23 cellular contexts compared by ENCODE assay signal in the genomic region with DNA sequence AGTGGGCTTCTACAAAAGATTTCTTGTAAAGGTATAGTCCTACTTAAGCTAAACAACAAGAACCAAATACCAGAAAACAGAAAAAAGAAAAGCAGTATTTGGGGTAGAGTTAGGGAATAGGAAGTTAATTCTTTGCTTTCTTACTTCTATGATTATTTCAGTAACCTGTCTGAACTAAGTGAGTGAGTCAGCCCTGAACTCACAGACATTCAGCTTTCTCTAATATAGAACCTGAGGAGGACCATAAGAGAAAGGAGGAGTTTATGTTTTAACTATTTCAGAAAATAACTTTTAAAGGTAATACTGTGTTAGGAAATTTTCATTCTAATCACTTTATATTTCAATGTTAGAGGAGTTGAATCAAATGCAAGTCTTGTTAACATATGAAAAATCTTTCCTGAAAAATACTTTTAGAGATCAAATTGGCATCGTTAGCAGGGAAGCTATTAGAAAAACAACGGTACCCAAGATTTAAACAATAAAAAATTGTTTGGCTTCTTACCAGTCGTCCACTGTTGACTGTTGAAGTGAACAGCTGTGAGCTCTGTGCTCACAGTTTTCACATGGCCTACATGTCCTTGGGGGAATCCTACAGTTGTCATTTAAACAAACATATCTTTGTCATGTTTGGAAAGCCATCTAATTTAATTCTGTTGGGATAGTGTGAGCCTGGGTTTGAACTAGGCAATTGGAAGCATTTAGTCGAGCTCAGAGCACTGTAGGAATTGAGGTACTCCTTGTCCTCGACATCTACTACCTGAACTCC. TPM values are rescaled to one million over a fixed set of nuclear protein-coding genes. Genes with fewer than 3 reads are reported as not detected.
DNase-seq lines count a peak whose midpoint lies in the region; ATAC-seq and TF ChIP-seq lines count a peak whose summit lies in the region.
"Had no signal": no experiment of that assay in that cellular context is flagged by ENCODE, and none has a peak within 500 bp of the region (broad histone marks: within the 10 kb centered on the region; RNA-seq: fewer than 3 reads in every experiment).

No MANE protein-coding gene starts in this region.

- H3K36me3 Mint-ChIP-seq in HFFc6 (ENCODE audit: low read depth): no peaks in the 10 kb centered on the region
- peaks cover 2% of the 10 kb centered on the region for H3K36me3 Mint-ChIP-seq in activated CD8-positive, alpha-beta memory T cell treated with anti-CD3 and anti-CD28 coated beads, Interleukin-2, amount 10 ng/mL, durations not matched to agents 7 days and 5 days
- H3K36me3 Mint-ChIP-seq: type B pancreatic cell had no signal

- peak overlapping the region; percentile 76 for H3K27ac Mint-ChIP-seq in HFFc6
- H3K27ac Mint-ChIP-seq in activated CD8-positive, alpha-beta memory T cell treated with anti-CD3 and anti-CD28 coated beads, Interleukin-2, amount 10 ng/mL, durations not matched to agents 7 days and 5 days: no peak overlapping the region
- H3K27ac Mint-ChIP-seq: activated B cell treated with CpG ODN at 0.5 μM for 24 hours; activated CD4-positive, alpha-beta memory T cell treated with anti-CD3 and anti-CD28 coated beads, Interleukin-2, amount 10 ng/mL, durations not matched to agents 7 days and 5 days; activated naive CD4-positive, alpha-beta T cell treated with anti-CD3 and anti-CD28 coated beads, Interleukin-2, amount 50 U/mL, for 24 hours; dendritic cell treated with granulocyte-macrophage colony-stimulating factor and Interleukin-4, amounts not matched to agents 40 ng/mL and 50 ng/mL, for 4 days; stimulated activated naive CD8-positive, alpha-beta T cell treated with anti-CD3 and anti-CD28 coated beads, Interleukin-15, Interleukin-2, amounts not matched to agents 100 ng/mL and 50 ng/mL, for 24 hours; type B pancreatic cell had no signal

- CTCF ChIA-PET in activated CD8-positive, alpha-beta memory T cell treated with anti-CD3 and anti-CD28 coated beads, Interleukin-2, amount 10 ng/mL, durations not matched to agents 7 days and 5 days (lab: Charles Lee): no interaction called here

- H3K27me3 Mint-ChIP-seq in HFFc6 (ENCODE audit: insufficient read depth): no peaks in the 10 kb centered on the region
- peaks cover 2% of the 10 kb centered on the region for H3K27me3 Mint-ChIP-seq in activated CD8-positive, alpha-beta memory T cell treated with anti-CD3 and anti-CD28 coated beads, Interleukin-2, amount 10 ng/mL, durations not matched to agents 7 days and 5 days
- H3K27me3 Mint-ChIP-seq: activated CD4-positive, alpha-beta memory T cell treated with anti-CD3 and anti-CD28 coated beads, Interleukin-2, amount 10 ng/mL, durations not matched to agents 7 days and 5 days; dendritic cell treated with granulocyte-macrophage colony-stimulating factor and Interleukin-4, amounts not matched to agents 40 ng/mL and 50 ng/mL, for 4 days; stimulated activated naive CD8-positive, alpha-beta T cell treated with anti-CD3 and anti-CD28 coated beads, Interleukin-15, Interleukin-2, amounts not matched to agents 100 ng/mL and 50 ng/mL, for 24 hours; type B pancreatic cell had no signal

- DNase-seq in HFFc6 (no peak), foreskin keratinocyte (peak in 1 of 2 donors; percentile 39), renal cortical epithelial cell (ENCODE audit: low read depth) (peak; percentile 38), GDM1 (lab: John Stamatoyannopoulos, UW) (no peak), KG1 (lab: John Stamatoyannopoulos, UW) (no peak), NCI-H187 treated with DMSO at 0.1 percent for 48 hours (lab: John Stamatoyannopoulos, UW) (no peak)
- no peak for DNase-seq in activated CD8-positive, alpha-beta memory T cell treated with anti-CD3 and anti-CD28 coated beads, Interleukin-2, amount 10 ng/mL, durations not matched to agents 7 days and 5 days
- DNase-seq: activated B cell treated with CpG ODN at 0.5 μM for 24 hours; activated CD4-positive, alpha-beta memory T cell treated with anti-CD3 and anti-CD28 coated beads, Interleukin-2, amount 10 ng/mL, durations not matched to agents 7 days and 5 days; activated T-cell treated with anti-CD3 and anti-CD28 coated beads, Interleukin-2, amount 50 U/mL, for 4 hours; body of pancreas; Caco-2; GOT3; NCI-H1105 treated with DMSO at 0.1 percent for 48 hours; NCI-H526 treated with DMSO at 0.1 percent for 48 hours; right cardiac atrium had no signal

- ATAC-seq in SK-N-SH treated with all-trans-retinoic acid at 6 μM for 48 hours (peak; percentile 43; the same call in 2 of the 3 replicates), foreskin keratinocyte (peak; percentile 47)
- ATAC-seq in activated CD8-positive, alpha-beta memory T cell treated with anti-CD3 and anti-CD28 coated beads, Interleukin-2, amount 10 ng/mL, durations not matched to agents 7 days and 5 days: no peak
- ATAC-seq: activated T-cell treated with anti-CD3 and anti-CD28 coated beads, Interleukin-2, amount 50 U/mL, for 4 hours; body of pancreas; left lobe of liver; right cardiac atrium had no signal

- H3K27ac ChIP-seq in foreskin keratinocyte: no peak overlapping the region
- H3K27ac ChIP-seq: body of pancreas, SJSA1 had no signal

- peaks cover 14% of the 10 kb centered on the region for H3K4me1 ChIP-seq in foreskin keratinocyte
- H3K4me1 ChIP-seq: body of pancreas, Caco-2 had no signal

- H3K27me3 ChIP-seq in foreskin keratinocyte: no peaks in the 10 kb centered on the region
- H3K27me3 ChIP-seq: body of pancreas, SJSA1 had no signal

- TF ChIP-seq CTCF in HFFc6 (IDR thresholded peaks at IDR 0.05) (no peak), foreskin keratinocyte (conservative IDR thresholded peaks at IDR 0.05) (no peak)

- H3K9me3 Mint-ChIP-seq in HFFc6: no peaks in the 10 kb centered on the region
- no peaks in the 10 kb centered on the region for H3K9me3 Mint-ChIP-seq in activated CD8-positive, alpha-beta memory T cell treated with anti-CD3 and anti-CD28 coated beads, Interleukin-2, amount 10 ng/mL, durations not matched to agents 7 days and 5 days (ENCODE audit: low read depth)
- H3K9me3 Mint-ChIP-seq: activated B cell treated with CpG ODN at 0.5 μM for 24 hours; activated CD4-positive, alpha-beta memory T cell treated with anti-CD3 and anti-CD28 coated beads, Interleukin-2, amount 10 ng/mL, durations not matched to agents 7 days and 5 days; activated naive CD4-positive, alpha-beta T cell treated with anti-CD3 and anti-CD28 coated beads, Interleukin-2, amount 50 U/mL, for 24 hours; activated T-cell treated with anti-CD3 and anti-CD28 coated beads, Interleukin-2, amount 50 U/mL, for 4 hours; dendritic cell treated with granulocyte-macrophage colony-stimulating factor and Interleukin-4, amounts not matched to agents 40 ng/mL and 50 ng/mL, for 4 days; stimulated activated naive CD8-positive, alpha-beta T cell treated with anti-CD3 and anti-CD28 coated beads, Interleukin-15, Interleukin-2, amounts not matched to agents 100 ng/mL and 50 ng/mL, for 24 hours; type B pancreatic cell had no signal

- peaks cover 60% of the 10 kb centered on the region for H3K4me1 Mint-ChIP-seq in HFFc6 (ENCODE audit: low read depth)
- peaks cover 16% of the 10 kb centered on the region for H3K4me1 Mint-ChIP-seq in activated CD8-positive, alpha-beta memory T cell treated with anti-CD3 and anti-CD28 coated beads, Interleukin-2, amount 10 ng/mL, durations not matched to agents 7 days and 5 days

- no peak overlapping the region for H3K4me3 Mint-ChIP-seq in HFFc6
- no peak overlapping the region for H3K4me3 Mint-ChIP-seq in activated CD8-positive, alpha-beta memory T cell treated with anti-CD3 and anti-CD28 coated beads, Interleukin-2, amount 10 ng/mL, durations not matched to agents 7 days and 5 days
- H3K4me3 Mint-ChIP-seq: activated B cell treated with CpG ODN at 0.5 μM for 24 hours; activated CD4-positive, alpha-beta memory T cell treated with anti-CD3 and anti-CD28 coated beads, Interleukin-2, amount 10 ng/mL, durations not matched to agents 7 days and 5 days; activated naive CD4-positive, alpha-beta T cell treated with anti-CD3 and anti-CD28 coated beads, Interleukin-2, amount 50 U/mL, for 24 hours; activated T-cell treated with anti-CD3 and anti-CD28 coated beads, Interleukin-2, amount 50 U/mL, for 4 hours; dendritic cell treated with granulocyte-macrophage colony-stimulating factor and Interleukin-4, amounts not matched to agents 40 ng/mL and 50 ng/mL, for 4 days; stimulated activated naive CD8-positive, alpha-beta T cell treated with anti-CD3 and anti-CD28 coated beads, Interleukin-15, Interleukin-2, amounts not matched to agents 100 ng/mL and 50 ng/mL, for 24 hours; type B pancreatic cell had no signal

TF ChIP-seq in SK-N-SH treated with all-trans-retinoic acid at 6 μM for 48 hours, 23 proteins besides CTCF, POLR2A, EP300 and RAD21 (continues in another document):
- TF ChIP-seq POU6F1 (CRISPR knock-in tag; IDR thresholded peaks at IDR 0.05; ENCODE audit: borderline replicate concordance, low read depth): no peak
- no peak for TF ChIP-seq ESRRG (CRISPR knock-in tag; IDR thresholded peaks at IDR 0.05)
- no peak for TF ChIP-seq ZNF8 (CRISPR knock-in tag; IDR thresholded peaks at IDR 0.05)
- TF ChIP-seq CSDC2 (CRISPR knock-in tag; IDR thresholded peaks at IDR 0.05): no peak
- TF ChIP-seq OSR1 (CRISPR knock-in tag; IDR thresholded peaks at IDR 0.05): no peak

RNA-seq across cellular contexts. Expression of gene ZFAND5, which starts 19.9 kb away (rescaled TPM):
- total RNA-seq in HFFc6 (2021; fragmentation: NEBNext Ultra II Directional; extraction: Animal tissue kit (Norgen Biotek cat#: 25700)): 100 to 1,000 TPM; 230 to 373 (median 258) TPM
- total RNA-seq in foreskin keratinocyte (63.3 and 91.5 TPM in 2 replicates), renal cortical epithelial cell (134 and 256 TPM in 2 replicates)
- polyA plus RNA-seq in foreskin keratinocyte: 33.6 and 41.8 TPM in 2 replicates
- total RNA-seq in activated CD8-positive, alpha-beta memory T cell treated with anti-CD3 and anti-CD28 coated beads, Interleukin-2, amount 10 ng/mL, durations not matched to agents 7 days and 5 days: 100 to 1,000 TPM in 1 of 2 experiments, 10 to 100 TPM in 1; 71.7 to 112 TPM
